Comparison of ENCODE assay signal across 27 cellular contexts in the genomic region with DNA sequence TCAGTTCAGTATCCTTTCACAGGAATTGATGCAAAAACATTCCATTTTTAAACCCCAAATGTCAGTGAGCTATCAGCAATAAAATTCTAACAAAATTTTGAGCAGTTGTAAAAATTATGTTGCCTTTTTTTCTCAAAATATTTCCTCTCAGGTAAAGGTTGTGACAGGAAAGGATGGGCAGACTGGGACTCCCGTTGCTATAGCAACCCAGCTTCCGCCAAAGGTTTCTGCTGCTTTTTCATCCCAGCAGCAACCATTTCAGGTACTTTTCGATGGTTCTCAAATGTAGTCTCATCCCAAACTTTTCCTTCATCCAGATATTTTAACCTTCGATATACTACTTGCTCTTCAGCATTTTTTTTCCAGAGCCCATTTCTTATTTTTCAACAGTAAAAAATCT. TPM values are rescaled to one million over a fixed set of nuclear protein-coding genes. Genes with fewer than 3 reads are reported as not detected.
DNase-seq lines count a peak whose midpoint lies in the region; ATAC-seq and TF ChIP-seq lines count a peak whose summit lies in the region.
"Had no signal": no experiment of that assay in that cellular context is flagged by ENCODE, and none has a peak within 500 bp of the region (broad histone marks: within the 10 kb centered on the region; RNA-seq: fewer than 3 reads in every experiment).

No MANE protein-coding gene starts in this region.

- no peak overlapping the region for H3K27ac ChIP-seq in CD8-positive, alpha-beta memory T cell (ENCODE audit: low read depth, low read length)
- H3K27ac ChIP-seq in endodermal cell (ENCODE audit: low read depth, low read length) = no peak overlapping the region
- H3K27ac ChIP-seq: esophagus squamous epithelium, heart right ventricle, ovary, RWPE1, upper lobe of right lung had no signal

- H3K4me1 ChIP-seq in CD8-positive, alpha-beta memory T cell (ENCODE audit: insufficient read depth, low read length) = peaks cover 32% of the 10 kb centered on the region
- no peaks in the 10 kb centered on the region for H3K4me1 ChIP-seq in endodermal cell (ENCODE audit: control insufficient read depth, insufficient read depth, low read length)

- no peak overlapping the region for H3K4me3 ChIP-seq in CD8-positive, alpha-beta memory T cell (ENCODE audit: low read length)
- no peak overlapping the region for H3K4me3 ChIP-seq in endodermal cell (ENCODE audit: low read length)
- H3K4me3 ChIP-seq: esophagus squamous epithelium, heart right ventricle, lung, ovary, smooth muscle cell, upper lobe of right lung had no signal

- CTCF ChIA-PET in CD8-positive, alpha-beta memory T cell (lab: Charles Lee) = no interaction called here

- POLR2A ChIA-PET in CD8-positive, alpha-beta memory T cell (lab: Charles Lee) = interaction anchor here (1.3 kb wide), 1 partner anchor 14 kb away, joined by 3 read pairs; a partner anchor contains a TSS

- H3K9me3 Mint-ChIP-seq in activated T-cell treated with anti-CD3 and anti-CD28 coated beads, Interleukin-2, amount 50 U/mL, for 24 hours = no peaks in the 10 kb centered on the region
- H3K9me3 Mint-ChIP-seq in activated T-cell treated with anti-CD3 and anti-CD28 coated beads, Interleukin-2, amount 50 U/mL, for 4 hours = no peaks in the 10 kb centered on the region
- H3K9me3 Mint-ChIP-seq in CD8-positive, alpha-beta memory T cell = no peaks in the 10 kb centered on the region
- no peaks in the 10 kb centered on the region for H3K9me3 Mint-ChIP-seq in activated T-helper 17 cell treated with anti-CD3 and anti-CD28 coated beads, Interleukin-2, amount 50 U/mL, for 72 hours
- H3K9me3 Mint-ChIP-seq in endodermal cell = no peaks in the 10 kb centered on the region
- H3K9me3 Mint-ChIP-seq: dendritic cell treated with granulocyte-macrophage colony-stimulating factor and Interleukin-4, amounts not matched to agents 40 ng/mL and 50 ng/mL, for 4 days; nephron progenitor cell; T-helper 1 cell treated with Interleukin-12 subunit alpha and Interleukin-12 subunit beta and Interleukin-4 antibody, amounts not matched to agents 30 μg/mL and 1 μg/mL, for 36 hours had no signal

- no peaks in the 10 kb centered on the region for H3K9me3 ChIP-seq in CD8-positive, alpha-beta memory T cell (ENCODE audit: low read length)
- H3K9me3 ChIP-seq in endodermal cell (ENCODE audit: control insufficient read depth, low read length) = no peaks in the 10 kb centered on the region
- H3K9me3 ChIP-seq: esophagus squamous epithelium, heart right ventricle, ovary, upper lobe of right lung had no signal

- H3K27me3 Mint-ChIP-seq in activated T-cell treated with anti-CD3 and anti-CD28 coated beads, Interleukin-2, amount 50 U/mL, for 24 hours = no peaks in the 10 kb centered on the region
- no peaks in the 10 kb centered on the region for H3K27me3 Mint-ChIP-seq in activated T-cell treated with anti-CD3 and anti-CD28 coated beads, Interleukin-2, amount 50 U/mL, for 4 hours (ENCODE audit: low read depth)
- no peaks in the 10 kb centered on the region for H3K27me3 Mint-ChIP-seq in CD8-positive, alpha-beta memory T cell
- no peaks in the 10 kb centered on the region for H3K27me3 Mint-ChIP-seq in activated T-helper 17 cell treated with anti-CD3 and anti-CD28 coated beads, Interleukin-2, amount 50 U/mL, for 72 hours
- no peaks in the 10 kb centered on the region for H3K27me3 Mint-ChIP-seq in endodermal cell (ENCODE audit: insufficient read depth)
- H3K27me3 Mint-ChIP-seq: dendritic cell treated with granulocyte-macrophage colony-stimulating factor and Interleukin-4, amounts not matched to agents 40 ng/mL and 50 ng/mL, for 4 days had no signal

- no peak overlapping the region for H3K9ac ChIP-seq in endodermal cell (ENCODE audit: extremely low read depth, low read length, poor library complexity, severe bottlenecking)

- no peak for TF ChIP-seq CTCF in endodermal cell (conservative IDR thresholded peaks at IDR 0.05)

- 87 to 94% methylated on average over 4 of the region's 4 CpGs for WGBS in endodermal cell (ENCODE audit: insufficient coverage in 1 of 2, insufficient read length in 1 of 2), 2 experiments

- peak overlapping the region; percentile 53 for H3K27ac Mint-ChIP-seq in activated T-cell treated with anti-CD3 and anti-CD28 coated beads, Interleukin-2, amount 50 U/mL, for 24 hours
- peak overlapping the region; percentile 0 to 80 (median 60) for H3K27ac Mint-ChIP-seq in CD8-positive, alpha-beta memory T cell
- H3K27ac Mint-ChIP-seq in activated T-helper 17 cell treated with anti-CD3 and anti-CD28 coated beads, Interleukin-2, amount 50 U/mL, for 72 hours = peak overlapping the region; percentile 66
- H3K27ac Mint-ChIP-seq in endodermal cell = no peak overlapping the region
- H3K27ac Mint-ChIP-seq: dendritic cell treated with granulocyte-macrophage colony-stimulating factor and Interleukin-4, amounts not matched to agents 40 ng/mL and 50 ng/mL, for 4 days; nephron progenitor cell had no signal

- H3K4me1 Mint-ChIP-seq in activated T-cell treated with anti-CD3 and anti-CD28 coated beads, Interleukin-2, amount 50 U/mL, for 24 hours (ENCODE audit: low read depth) = peaks cover 65% of the 10 kb centered on the region
- H3K4me1 Mint-ChIP-seq in activated T-cell treated with anti-CD3 and anti-CD28 coated beads, Interleukin-2, amount 50 U/mL, for 4 hours (ENCODE audit: low read depth) = peaks cover 54% of the 10 kb centered on the region
- peaks cover 57 to 69% (median 67%) of the 10 kb centered on the region in 3 donors for H3K4me1 Mint-ChIP-seq in CD8-positive, alpha-beta memory T cell
- H3K4me1 Mint-ChIP-seq in activated T-helper 17 cell treated with anti-CD3 and anti-CD28 coated beads, Interleukin-2, amount 50 U/mL, for 72 hours = peaks cover 33% of the 10 kb centered on the region
- H3K4me1 Mint-ChIP-seq in endodermal cell = peaks cover 14% of the 10 kb centered on the region

- peaks cover 65% of the 10 kb centered on the region for H3K36me3 Mint-ChIP-seq in activated T-cell treated with anti-CD3 and anti-CD28 coated beads, Interleukin-2, amount 50 U/mL, for 24 hours (ENCODE audit: low read depth)
- peaks cover 20% of the 10 kb centered on the region for H3K36me3 Mint-ChIP-seq in activated T-cell treated with anti-CD3 and anti-CD28 coated beads, Interleukin-2, amount 50 U/mL, for 4 hours (ENCODE audit: insufficient read depth)
- peaks cover 0 to 52% (median 8%) of the 10 kb centered on the region in 3 donors for H3K36me3 Mint-ChIP-seq in CD8-positive, alpha-beta memory T cell
- H3K36me3 Mint-ChIP-seq in activated T-helper 17 cell treated with anti-CD3 and anti-CD28 coated beads, Interleukin-2, amount 50 U/mL, for 72 hours (ENCODE audit: low read depth) = peaks cover 56% of the 10 kb centered on the region
- peaks cover 17% of the 10 kb centered on the region for H3K36me3 Mint-ChIP-seq in endodermal cell (ENCODE audit: low read depth)

- DNase-seq in activated T-cell treated with anti-CD3 and anti-CD28 coated beads, Interleukin-2, amount 50 U/mL, for 24 hours = no peak
- DNase-seq in activated T-cell treated with anti-CD3 and anti-CD28 coated beads, Interleukin-2, amount 50 U/mL, for 4 hours = no peak
- peak in 1 of 5 donors; percentile 51 for DNase-seq in CD8-positive, alpha-beta memory T cell
- DNase-seq in endodermal cell = peak; percentile 35
- DNase-seq: ACHN; activated gamma-delta T cell treated with Interleukin-2 at 50 U/mL for 16 hours; aorta; esophagus squamous epithelium; foreskin melanocyte; heart right ventricle; kidney glomerular epithelial cell; NCI-H1417 treated with DMSO at 0.1 percent for 48 hours; NCI-H2081 treated with DMSO at 0.1 percent for 48 hours; nephron progenitor cell; ovary; retina; stimulated activated CD4-positive, alpha-beta T cell treated with anti-CD3 and anti-CD28 coated beads, Interleukin-1b, Interleukin-23, amount 100 ng/mL, for 48 hours; upper lobe of right lung had no signal

- H3K27me3 ChIP-seq in CD8-positive, alpha-beta memory T cell (ENCODE audit: insufficient read depth, low read length, poor library complexity, severe bottlenecking) = no peaks in the 10 kb centered on the region
- H3K27me3 ChIP-seq in endodermal cell (ENCODE audit: control insufficient read depth, insufficient read depth, low read length, poor library complexity, severe bottlenecking) = no peaks in the 10 kb centered on the region
- H3K27me3 ChIP-seq: esophagus squamous epithelium, heart right ventricle, ovary, upper lobe of right lung had no signal

- ATAC-seq in activated T-cell treated with anti-CD3 and anti-CD28 coated beads, Interleukin-2, amount 50 U/mL, for 4 hours = no peak
- no peak for ATAC-seq in activated T-helper 17 cell treated with anti-CD3 and anti-CD28 coated beads, Interleukin-2, amount 50 U/mL, for 72 hours (replicated peaks)
- ATAC-seq in GM18861 (IDR thresholded peaks at IDR 0.05; ENCODE audit: unreplicated experiment) (no peak), GM18498 (IDR thresholded peaks at IDR 0.05; ENCODE audit: unreplicated experiment) (no peak), GM21825 (IDR thresholded peaks at IDR 0.05; ENCODE audit: unreplicated experiment) (no peak)
- ATAC-seq: heart right ventricle, upper lobe of right lung had no signal

- no peak overlapping the region for H3K4me3 Mint-ChIP-seq in activated T-cell treated with anti-CD3 and anti-CD28 coated beads, Interleukin-2, amount 50 U/mL, for 24 hours
- H3K4me3 Mint-ChIP-seq in activated T-cell treated with anti-CD3 and anti-CD28 coated beads, Interleukin-2, amount 50 U/mL, for 4 hours = no peak overlapping the region
- H3K4me3 Mint-ChIP-seq in CD8-positive, alpha-beta memory T cell = peak overlapping the region in 2 of 7 donors; percentile 0 to 84
- H3K4me3 Mint-ChIP-seq in activated T-helper 17 cell treated with anti-CD3 and anti-CD28 coated beads, Interleukin-2, amount 50 U/mL, for 72 hours = peak overlapping the region; percentile 30
- H3K4me3 Mint-ChIP-seq in endodermal cell = no peak overlapping the region
- H3K4me3 Mint-ChIP-seq: dendritic cell treated with granulocyte-macrophage colony-stimulating factor and Interleukin-4, amounts not matched to agents 40 ng/mL and 50 ng/mL, for 4 days; nephron progenitor cell; T-helper 1 cell treated with Interleukin-12 subunit alpha and Interleukin-12 subunit beta and Interleukin-4 antibody, amounts not matched to agents 30 μg/mL and 1 μg/mL, for 36 hours had no signal

- H3K36me3 ChIP-seq in CD8-positive, alpha-beta memory T cell (ENCODE audit: insufficient read depth, low read length) = peaks cover 7% of the 10 kb centered on the region
- H3K36me3 ChIP-seq in endodermal cell (ENCODE audit: control insufficient read depth, insufficient read depth, low read length) = peaks cover 31% of the 10 kb centered on the region
- H3K36me3 ChIP-seq: ovary had no signal

RNA-seq across cellular contexts. Expression of a gene that starts 13.6 kb away (rescaled TPM):
- total RNA-seq in activated T-cell treated with anti-CD3 and anti-CD28 coated beads, Interleukin-2, amount 50 U/mL, for 4 hours = 10 to 100 TPM; 53.3 to 57.2 (median 56.9) TPM
- 10 to 100 TPM; 47.9 to 48.8 TPM for total RNA-seq in CD8-positive, alpha-beta memory T cell
- polyA plus RNA-seq in CD8-positive, alpha-beta memory T cell = 4.3 TPM
- 10 to 100 TPM; 47.1 to 60.0 TPM for total RNA-seq in activated T-helper 17 cell treated with anti-CD3 and anti-CD28 coated beads, Interleukin-2, amount 50 U/mL, for 72 hours
- total RNA-seq in endodermal cell = 10 to 100 TPM; 64.7 to 78.3 TPM
- polyA plus RNA-seq in endodermal cell (2013, experiment 1 of 2) = 42.4 TPM
- 40.7 TPM for polyA plus RNA-seq in endodermal cell (2013, experiment 2 of 2)

RNA-seq across cellular contexts. Expression of a gene that starts 34.3 kb away (rescaled TPM):
- 100 to 1,000 TPM; 132 to 157 (median 155) TPM for total RNA-seq in activated T-cell treated with anti-CD3 and anti-CD28 coated beads, Interleukin-2, amount 50 U/mL, for 4 hours
- 100 to 1,000 TPM; 101 to 107 TPM for total RNA-seq in CD8-positive, alpha-beta memory T cell
- polyA plus RNA-seq in CD8-positive, alpha-beta memory T cell = 25.0 TPM
- 10 to 100 TPM; 31.5 to 75.2 TPM for total RNA-seq in activated T-helper 17 cell treated with anti-CD3 and anti-CD28 coated beads, Interleukin-2, amount 50 U/mL, for 72 hours
- total RNA-seq in endodermal cell = 10 to 100 TPM; 37.3 to 56.7 TPM
- 20.6 TPM for polyA plus RNA-seq in endodermal cell (2013, experiment 1 of 2)
- 15.2 TPM for polyA plus RNA-seq in endodermal cell (2013, experiment 2 of 2)
